28 cellular contexts compared by ENCODE assay signal in genomic region chr3:171763392-171763791, GRCh38.
"Had no signal": no experiment of that assay in that cellular context is flagged by ENCODE, and none has a peak within 500 bp of the region (broad histone marks: within the 10 kb centered on the region; RNA-seq: fewer than 3 reads in every experiment).

No MANE protein-coding gene starts in this region.

- H3K36me3 ChIP-seq: colonic mucosa, esophagus muscularis mucosa, gastrocnemius medialis, gastroesophageal sphincter had no signal

- DNase-seq: colonic mucosa; cortex of kidney; dermis blood vessel endothelial cell; dorsolateral prefrontal cortex; effector CD4-positive, alpha-beta T cell; effector CD8-positive, alpha-beta T cell; effector memory CD4-positive, alpha-beta T cell; effector memory CD8-positive, alpha-beta T cell; endodermal cell; erythroblast; esophagus squamous epithelium; foreskin fibroblast; foreskin keratinocyte; foreskin melanocyte; gastrocnemius medialis; glutamatergic neuron; head of caudate nucleus; heart left ventricle; heart right ventricle had no signal

- H3K9me3 Mint-ChIP-seq: effector memory CD8-positive, alpha-beta T cell; endodermal cell had no signal

- H3K4me3 ChIP-seq: colonic mucosa, coronary artery, dorsolateral prefrontal cortex, esophagus muscularis mucosa, esophagus squamous epithelium, gastrocnemius medialis, gastroesophageal sphincter, heart left ventricle, heart right ventricle had no signal

- ATAC-seq: effector memory CD8-positive, alpha-beta T cell; esophagus mucosa; foreskin keratinocyte; gastrocnemius medialis; gastroesophageal sphincter; heart left ventricle; heart right ventricle had no signal

- H3K4me1 ChIP-seq: colonic mucosa, foreskin keratinocyte, gastrocnemius medialis had no signal

- H3K27ac ChIP-seq: colonic mucosa, epithelial cell of prostate, esophagus muscularis mucosa, esophagus squamous epithelium, foreskin keratinocyte, gastrocnemius medialis, gastroesophageal sphincter, heart left ventricle, heart right ventricle had no signal

- FAIRE-seq: colon, endometrium, endothelial cell of umbilical vein, frontal cortex had no signal

- H3K4me3 Mint-ChIP-seq: effector memory CD8-positive, alpha-beta T cell; endodermal cell had no signal

- H3K27me3 ChIP-seq: colonic mucosa, dorsolateral prefrontal cortex, esophagus muscularis mucosa, esophagus squamous epithelium, foreskin keratinocyte, gastrocnemius medialis, gastroesophageal sphincter, heart left ventricle, heart right ventricle had no signal

- H3K27ac Mint-ChIP-seq: effector memory CD8-positive, alpha-beta T cell; endodermal cell had no signal

- H3K9me3 ChIP-seq: colonic mucosa, esophagus muscularis mucosa, esophagus squamous epithelium, gastrocnemius medialis, gastroesophageal sphincter, heart left ventricle, heart right ventricle had no signal
